Comparison of ENCODE assay signal across 9 cellular contexts in genomic region chr1:43067856-43068751, GRCh38.
DNase-seq lines count a peak whose midpoint lies in the region; ATAC-seq, FAIRE-seq and TF ChIP-seq lines count a peak whose summit lies in the region.
"Had no signal": no experiment of that assay in that cellular context is flagged by ENCODE, and none has a peak within 500 bp of the region (broad histone marks: within the 10 kb centered on the region; RNA-seq: fewer than 3 reads in every experiment).

No MANE protein-coding gene starts in this region.

- DNase-seq in A673 (ENCODE audit: low spot score) (peak; percentile 36), GM23338 (ENCODE audit: low spot score) (peak; percentile 76), astrocyte (ENCODE audit: low read depth) (no peak), kidney (no peak), NCI-H1694 treated with DMSO at 0.1 percent for 48 hours (lab: John Stamatoyannopoulos, UW) (no peak), NCI-H524 treated with DMSO at 0.1 percent for 48 hours (lab: John Stamatoyannopoulos, UW) (no peak)

- H3K9ac ChIP-seq in astrocyte (ENCODE audit: low read length) = peak overlapping the region; percentile 56
- peak overlapping the region in 1 of 2 donors; percentile 52 for H3K9ac ChIP-seq in kidney (ENCODE audit: low read length in 2 of 2)

- peak; percentile 68 for ATAC-seq in GM23338
- no peak for ATAC-seq in GM21825 (IDR thresholded peaks at IDR 0.05; ENCODE audit: unreplicated experiment)

- FAIRE-seq in astrocyte (lab: Jason Lieb, UNC) = no peak
- FAIRE-seq in kidney (lab: Jason Lieb, UNC) = no peak

- H3K4me1 ChIP-seq in A673 (ENCODE audit: insufficient read depth, low read length, poor library complexity, severe bottlenecking) (peaks cover 19% of the 10 kb centered on the region), GM23338 (ENCODE audit: insufficient read depth) (peaks cover 22% of the 10 kb centered on the region), astrocyte (ENCODE audit: insufficient read depth, low read length) (no peaks in the 10 kb centered on the region), kidney (ENCODE audit: control insufficient read depth in 1 of 2, insufficient read depth in 1 of 2, low read depth in 1 of 2, low read length in 2 of 2) (peaks cover 5 to 6% of the 10 kb centered on the region in 2 donors), thymus (ENCODE audit: control insufficient read depth, insufficient read depth, low read length) (peaks cover 3% of the 10 kb centered on the region)

- peaks cover 24% of the 10 kb centered on the region for H3K4me1 Mint-ChIP-seq in GM23338
- H3K4me1 Mint-ChIP-seq in astrocyte (ENCODE audit: low read depth, unreplicated experiment) = peaks cover 5% of the 10 kb centered on the region

- H3K36me3 Mint-ChIP-seq in GM23338 (ENCODE audit: low read depth) = no peaks in the 10 kb centered on the region
- H3K36me3 Mint-ChIP-seq in astrocyte (ENCODE audit: low read depth, unreplicated experiment) = no peaks in the 10 kb centered on the region

- BruUV-seq in A673 (replicated peaks; lab: Mats Ljungman, UMichigan) = no TSS peak

- H3K27me3 ChIP-seq in A673 (replicated peaks; ENCODE audit: insufficient read depth, low read depth, low read length, poor library complexity) (no peaks in the 10 kb centered on the region), GM23338 (ENCODE audit: insufficient read depth) (peaks cover 12% of the 10 kb centered on the region; the same call in 1 of the 2 replicates), astrocyte (ENCODE audit: insufficient read depth, low read length) (no peaks in the 10 kb centered on the region), thymus (ENCODE audit: control insufficient read depth, insufficient read depth) (no peaks in the 10 kb centered on the region)

- intact Hi-C loops in A673 (cut with micrococcal nuclease; ENCODE audit: unreplicated experiment) (no loop called here), kidney (cut with DNase I) (no loop called here)

- POLR2A ChIA-PET in A673 (lab: Charles Lee; ENCODE audit: low non-redundant PET) = no interaction called here

- H3K9me3 Mint-ChIP-seq in GM23338 (no peaks in the 10 kb centered on the region; the same call in 2 of the 3 replicates), astrocyte (ENCODE audit: unreplicated experiment) (peaks cover 1% of the 10 kb centered on the region)

- H3K36me3 ChIP-seq in A673 (ENCODE audit: insufficient read depth, low read length, poor library complexity, severe bottlenecking) (no peaks in the 10 kb centered on the region), GM23338 (ENCODE audit: insufficient read depth) (no peaks in the 10 kb centered on the region), astrocyte (ENCODE audit: insufficient read depth, low read length) (no peaks in the 10 kb centered on the region), kidney (ENCODE audit: control insufficient read depth in 1 of 2, insufficient read depth in 2 of 2, low read length in 2 of 2) (no peaks in the 10 kb centered on the region), thymus (ENCODE audit: control insufficient read depth, insufficient read depth) (no peaks in the 10 kb centered on the region)
- H3K36me3 ChIP-seq: neutrophil had no signal

- peak overlapping the region; percentile 18 for H3K4me3 ChIP-seq in A673 (ENCODE audit: low read depth, low read length, poor library complexity, severe bottlenecking)
- H3K4me3 ChIP-seq in GM23338 = peak overlapping the region; percentile 44; the same call in 1 of the 2 replicates
- H3K4me3 ChIP-seq in astrocyte (ENCODE audit: insufficient read depth, low read depth, low read length) = no peak overlapping the region
- peak overlapping the region; percentile 26 to 47 for H3K4me3 ChIP-seq in kidney (ENCODE audit: low read length in 2 of 2)
- peak overlapping the region; percentile 41 for H3K4me3 ChIP-seq in thymus (ENCODE audit: low read length)

- H2AFZ ChIP-seq in GM23338 (peak overlapping the region; percentile 97), astrocyte (ENCODE audit: low read depth, low read length) (peak overlapping the region; percentile 78)

- TF ChIP-seq CTCF in A673 (conservative IDR thresholded peaks at IDR 0.05; ENCODE audit: low read depth, low read length) = no peak
- TF ChIP-seq CTCF in GM23338 (conservative IDR thresholded peaks at IDR 0.05; ENCODE audit: low read depth in 2 of 2) = no peak
- no peak for TF ChIP-seq CTCF in astrocyte (IDR thresholded peaks at IDR 0.05; ENCODE audit: insufficient read depth, low read depth, low read length)
- TF ChIP-seq CTCF in kidney (IDR thresholded peaks at IDR 0.05; ENCODE audit: borderline replicate concordance, extremely low read depth, insufficient read depth) = no peak

- CTCF ChIA-PET in A673 (lab: Charles Lee) = interaction anchor here (0.8 kb wide), 1 partner anchor 155 kb away, joined by 4 read pairs; no protein-coding TSS in a partner anchor

- H3K9me3 ChIP-seq in A673 (ENCODE audit: low read depth, low read length, poor library complexity, severe bottlenecking) (no peaks in the 10 kb centered on the region), astrocyte (ENCODE audit: insufficient read depth, low read depth, low read length) (no peaks in the 10 kb centered on the region), kidney (ENCODE audit: control insufficient read depth in 1 of 2, low read length in 2 of 2) (no peaks in the 10 kb centered on the region), thymus (ENCODE audit: control insufficient read depth) (peaks cover 1% of the 10 kb centered on the region)
- H3K9me3 ChIP-seq: neutrophil had no signal

- H3K4me2 ChIP-seq in GM23338 (peak overlapping the region; percentile 75), astrocyte (ENCODE audit: low read length) (peak overlapping the region; percentile 80)

- H3K27ac Mint-ChIP-seq in GM23338 (no peak overlapping the region), astrocyte (ENCODE audit: unreplicated experiment) (no peak overlapping the region)

- H3K9me2 ChIP-seq in GM23338 (ENCODE audit: insufficient read depth) = peaks cover 4% of the 10 kb centered on the region; the same call in 1 of the 2 replicates

- no peak overlapping the region for H3K4me3 Mint-ChIP-seq in GM23338
- no peak overlapping the region for H3K4me3 Mint-ChIP-seq in astrocyte (ENCODE audit: unreplicated experiment)

- no peaks in the 10 kb centered on the region for H3K79me2 ChIP-seq in GM23338 (replicated peaks; ENCODE audit: insufficient read depth)
- H3K79me2 ChIP-seq in astrocyte (ENCODE audit: insufficient read depth, low read length) = no peaks in the 10 kb centered on the region

- H3F3A ChIP-seq in GM23338 (replicated peaks; ENCODE audit: low read depth) = peaks cover 10% of the 10 kb centered on the region; the same call in 1 of the 2 replicates

- 14% methylated on average over 64 of the region's 64 CpGs for WGBS in thymus

- H3K27me3 Mint-ChIP-seq in GM23338 (ENCODE audit: insufficient read depth, low read depth, poor library complexity) (peaks cover 6% of the 10 kb centered on the region), astrocyte (ENCODE audit: low read depth, unreplicated experiment) (peaks cover 4% of the 10 kb centered on the region)

- H3K27ac ChIP-seq in A673 (ENCODE audit: low read depth, low read length, poor library complexity, severe bottlenecking) (no peak overlapping the region), GM23338 (ENCODE audit: low read depth) (peak overlapping the region; percentile 39; the same call in 1 of the 2 replicates), astrocyte (ENCODE audit: low read depth, low read length) (no peak overlapping the region), kidney (ENCODE audit: low read depth in 2 of 2, low read length in 2 of 2) (peak overlapping the region; percentile 58 to 67), thymus (ENCODE audit: low read depth) (no peak overlapping the region)
- H3K27ac ChIP-seq: neutrophil had no signal

- H4K20me1 ChIP-seq in GM23338 (replicated peaks; ENCODE audit: insufficient read depth) = no peaks in the 10 kb centered on the region
- no peaks in the 10 kb centered on the region for H4K20me1 ChIP-seq in astrocyte (ENCODE audit: insufficient read depth, low read length)

Comparison
In these comparisons a context has a peak if more than half of its experiments do, and no peak if none do; other contexts are left out.
1. DNase-seq: peak in A673 (single experiment) and GM23338 (single experiment); none in astrocyte (single experiment), kidney (single experiment), NCI-H1694 treated with DMSO at 0.1 percent for 48 hours (single experiment) and NCI-H524 treated with DMSO at 0.1 percent for 48 hours (single experiment).
2. H3K27ac ChIP-seq: peak in GM23338 (single experiment) and kidney (2 of 2); none in A673 (single experiment), astrocyte (single experiment) and thymus (single experiment).